Comparison of ENCODE assay signal across 19 cellular contexts in the genomic region with DNA sequence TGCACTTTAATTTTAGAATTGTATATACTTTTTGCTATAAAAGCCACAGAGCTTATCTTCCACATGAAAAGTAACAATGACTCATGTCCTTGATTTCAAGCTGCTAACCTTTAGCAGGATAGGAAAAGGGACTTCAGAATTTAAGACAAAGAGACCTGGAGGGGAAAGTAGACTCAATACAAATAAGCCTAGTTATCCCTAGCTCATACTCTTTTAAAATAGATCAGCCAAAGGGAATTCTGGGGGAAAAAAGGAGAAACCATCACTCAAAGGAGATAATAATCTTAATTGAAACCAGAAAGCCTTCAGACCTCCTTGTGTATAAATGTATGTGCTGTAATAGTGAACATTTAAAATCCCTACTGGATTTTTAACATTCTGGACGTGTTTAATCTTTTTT.
DNase-seq lines count a peak whose midpoint lies in the region; ATAC-seq and TF ChIP-seq lines count a peak whose summit lies in the region.
"Had no signal": no experiment of that assay in that cellular context is flagged by ENCODE, and none has a peak within 500 bp of the region (broad histone marks: within the 10 kb centered on the region; RNA-seq: fewer than 3 reads in every experiment).

No MANE protein-coding gene starts in this region.

- no peaks in the 10 kb centered on the region for H3K4me1 ChIP-seq in uterus
- H3K4me1 ChIP-seq: BLaER1 had no signal

- TF ChIP-seq CTCF in mesothelial cell of epicardium (IDR thresholded peaks at IDR 0.05; ENCODE audit: unreplicated experiment), result no peak
- TF ChIP-seq CTCF in uterus (IDR thresholded peaks at IDR 0.05), result no peak

- no peak overlapping the region for H3K27ac ChIP-seq in uterus
- H3K27ac ChIP-seq: BLaER1 had no signal

- no peak overlapping the region for H3K4me3 ChIP-seq in uterus
- no peak overlapping the region for H3K4me3 ChIP-seq in H7 (ENCODE audit: insufficient read depth, low read depth, low read length)
- H3K4me3 ChIP-seq: BLaER1 had no signal

- intact Hi-C loops in uterus (cut with DNase I; ENCODE audit: low total_unique reads), result no loop called here

- H3K4me3 Mint-ChIP-seq in mesothelial cell of epicardium, result no peak overlapping the region
- H3K4me3 Mint-ChIP-seq: CD4-positive, alpha-beta memory T cell had no signal

- TF ChIP-seq POLR2A in uterus (IDR thresholded peaks at IDR 0.05), result no peak

- DNase-seq in EL, result peak; percentile 13
- DNase-seq in M059J (ENCODE audit: low read depth), result peak; percentile 73
- DNase-seq in amniotic epithelial cell (ENCODE audit: low read depth), result peak; percentile 22
- no peak for DNase-seq in mesothelial cell of epicardium (ENCODE audit: low spot score in 2 of 2, unreplicated experiment in 2 of 2)
- DNase-seq in uterus, result no peak
- DNase-seq in H7, result no peak
- DNase-seq: CD4-positive, alpha-beta memory T cell; DMS153; Kasumi-1; NCI-H1105 treated with DMSO at 0.1 percent for 48 hours; NCI-H1694; NCI-H2107; NCI-H510A treated with DMSO at 0.1 percent for 48 hours; NCI-H82; RPMI8226; SHP77 treated with DMSO at 0.1 percent for 48 hours had no signal

- peak overlapping the region; percentile 65 for H3K27ac Mint-ChIP-seq in mesothelial cell of epicardium
- H3K27ac Mint-ChIP-seq: CD4-positive, alpha-beta memory T cell had no signal

- no peak for ATAC-seq in GM18867 (IDR thresholded peaks at IDR 0.05; ENCODE audit: unreplicated experiment)
- ATAC-seq: HCT116 had no signal

- H3K27me3 ChIP-seq in uterus (no peaks in the 10 kb centered on the region), H7 (ENCODE audit: control insufficient read depth, insufficient read depth, low read length) (no peaks in the 10 kb centered on the region)
- H3K27me3 ChIP-seq: BLaER1 had no signal

- no peaks in the 10 kb centered on the region for H3K36me3 Mint-ChIP-seq in mesothelial cell of epicardium
- H3K36me3 Mint-ChIP-seq: CD4-positive, alpha-beta memory T cell had no signal

- H3K36me3 ChIP-seq in uterus (no peaks in the 10 kb centered on the region), H7 (replicated peaks; ENCODE audit: control insufficient read depth, insufficient read depth, low read length) (no peaks in the 10 kb centered on the region)
- H3K36me3 ChIP-seq: BLaER1 had no signal

- no peaks in the 10 kb centered on the region for H3K27me3 Mint-ChIP-seq in mesothelial cell of epicardium (ENCODE audit: low read depth)

- no peaks in the 10 kb centered on the region for H3K9me3 ChIP-seq in uterus
- H3K9me3 ChIP-seq: BLaER1 had no signal

- H3K4me1 Mint-ChIP-seq in mesothelial cell of epicardium, result peaks cover 16% of the 10 kb centered on the region
- H3K4me1 Mint-ChIP-seq: CD4-positive, alpha-beta memory T cell had no signal

- H3K9me3 Mint-ChIP-seq in mesothelial cell of epicardium, result peaks cover 5% of the 10 kb centered on the region

Comparison
In these comparisons a context has a peak if more than half of its experiments do, and no peak if none do; other contexts are left out.
1. DNase-seq: peak in EL (single experiment), M059J (single experiment) and amniotic epithelial cell (single experiment); none in mesothelial cell of epicardium (0 of 2), uterus (0 of 2) and H7 (single experiment).